20 cellular contexts compared by ENCODE assay signal in genomic region chr17:82489851-82490511, GRCh38. TPM values are rescaled to one million over a fixed set of nuclear protein-coding genes. Genes with fewer than 3 reads are reported as not detected.
A peak's percentile ranks its signal among the peaks of the same experiment; 100 is the strongest.
DNase-seq lines count a peak whose midpoint lies in the region; ATAC-seq and TF ChIP-seq lines count a peak whose summit lies in the region.
"Had no signal": no experiment of that assay in that cellular context is flagged by ENCODE, and none has a peak within 500 bp of the region (broad histone marks: within the 10 kb centered on the region; RNA-seq: fewer than 3 reads in every experiment).

No MANE protein-coding gene starts in this region.

- H3K9ac ChIP-seq in MM.1S (ENCODE audit: low read length) (no peak overlapping the region; the same call in 1 of the 2 replicates), neuronal stem cell (ENCODE audit: low read depth, low read length, poor library complexity) (no peak overlapping the region)
- H3K9ac ChIP-seq: SK-N-SH had no signal

- H3K4me1 ChIP-seq in MM.1S (ENCODE audit: low read length) (peaks cover 35% of the 10 kb centered on the region), thoracic aorta (ENCODE audit: control insufficient read depth in 1 of 2, low read depth in 2 of 2) (peaks cover 3 to 43% of the 10 kb centered on the region in 2 donors), neuronal stem cell (ENCODE audit: control insufficient read depth in 2 of 2, insufficient read depth in 1 of 2, low read depth in 1 of 2, low read length in 2 of 2) (peaks cover 0 to 8% of the 10 kb centered on the region in 2 donors)
- H3K4me1 ChIP-seq: colonic mucosa had no signal

- no peak for DNase-seq in activated CD8-positive, alpha-beta memory T cell treated with anti-CD3 and anti-CD28 coated beads, Interleukin-2, amount 10 ng/mL, durations not matched to agents 7 days and 5 days
- no peak for DNase-seq in activated CD8-positive, alpha-beta memory T cell treated with anti-CD3 and anti-CD28 coated beads, Interleukin-2, amount 50 U/mL, for 4 hours
- DNase-seq in MM.1S = no peak
- no peak for DNase-seq in thoracic aorta (ENCODE audit: low spot score)
- no peak for DNase-seq in activated naive CD8-positive, alpha-beta T cell treated with anti-CD3 and anti-CD28 coated beads for 36 hours
- DNase-seq in neuronal stem cell (ENCODE audit: low spot score) = no peak
- DNase-seq: ACHN; activated naive CD8-positive, alpha-beta T cell treated with anti-CD3 and anti-CD28 coated beads, Interleukin-2, amount 10 ng/mL, durations not matched to agents 7 days and 5 days; brain microvascular endothelial cell; CD4-positive, alpha-beta T cell; colonic mucosa; NCI-H2029 treated with DMSO at 0.1 percent for 48 hours; SK-N-SH; stimulated activated naive CD8-positive, alpha-beta T cell treated with anti-CD3 and anti-CD28 coated beads, Interleukin-15, Interleukin-2, amounts not matched to agents 100 U/mL and 50 U/mL, for 24 hours; T-helper 9 cell had no signal

- no peak overlapping the region for H3K18ac ChIP-seq in neuronal stem cell (ENCODE audit: low read length)

- no peak overlapping the region for H3K4ac ChIP-seq in neuronal stem cell (ENCODE audit: low read length)

- no CpG with 5 or more reads among the region's 21 CpGs for WGBS in neuronal stem cell (ENCODE audit: extremely low coverage in 2 of 2, insufficient read length in 2 of 2, insufficient replicate concordance in 1 of 2), 2 donors

- H3K27ac ChIP-seq in MM.1S (ENCODE audit: low read length) (peak overlapping the region; percentile 60; the same call in 1 of the 2 replicates), thoracic aorta (peak overlapping the region; percentile 88 to 97), neuronal stem cell (replicated peaks; ENCODE audit: low read length) (no peak overlapping the region)
- H3K27ac ChIP-seq: brain microvascular endothelial cell, colonic mucosa had no signal

- H3K9me3 ChIP-seq in MM.1S (replicated peaks; ENCODE audit: insufficient read depth, low read length) (no peaks in the 10 kb centered on the region), thoracic aorta (no peaks in the 10 kb centered on the region), neuronal stem cell (replicated peaks in 1 of 2; ENCODE audit: control insufficient read depth in 2 of 2, insufficient read depth in 1 of 2, low read depth in 1 of 2, low read length in 2 of 2) (no peaks in the 10 kb centered on the region)
- H3K9me3 ChIP-seq: colonic mucosa, SK-N-SH had no signal

- H2BK15ac ChIP-seq in neuronal stem cell (ENCODE audit: low read length) = no peak overlapping the region

- no peak overlapping the region for H2AK5ac ChIP-seq in neuronal stem cell (ENCODE audit: low read depth, low read length)

- H3K36me3 ChIP-seq in MM.1S (replicated peaks; ENCODE audit: insufficient read depth, low read length) (0 out of 2 replicates have a peak, but pooled peaks cover 2% of the 10 kb centered on the region), thoracic aorta (peaks cover 14% of the 10 kb centered on the region), neuronal stem cell (replicated peaks in 1 of 2; ENCODE audit: control insufficient read depth in 2 of 2, insufficient read depth in 2 of 2, low read length in 2 of 2) (peaks cover 26 to 46% of the 10 kb centered on the region in 2 donors)

- H2BK5ac ChIP-seq in neuronal stem cell (ENCODE audit: low read length) = no peak overlapping the region

- H3K14ac ChIP-seq in neuronal stem cell (ENCODE audit: low read length) = no peak overlapping the region

- TF ChIP-seq CTCF in MM.1S (IDR thresholded peaks at IDR 0.05; ENCODE audit: low read length) (no peak), thoracic aorta (IDR thresholded peaks at IDR 0.05) (no peak)

- peaks cover 25% of the 10 kb centered on the region for H3K36me3 Mint-ChIP-seq in activated CD8-positive, alpha-beta memory T cell treated with anti-CD3 and anti-CD28 coated beads, Interleukin-2, amount 10 ng/mL, durations not matched to agents 7 days and 5 days
- peaks cover 52% of the 10 kb centered on the region for H3K36me3 Mint-ChIP-seq in activated T-helper 17 cell treated with anti-CD3 and anti-CD28 coated beads, Interleukin-2, amount 50 U/mL, for 72 hours (ENCODE audit: low read depth)
- H3K36me3 Mint-ChIP-seq in activated naive CD8-positive, alpha-beta T cell treated with anti-CD3 and anti-CD28 coated beads for 36 hours = peaks cover 2% of the 10 kb centered on the region

- H3K4me2 ChIP-seq in MM.1S (ENCODE audit: low read depth, low read length) (peak overlapping the region; percentile 38), neuronal stem cell (ENCODE audit: insufficient read depth, low read length, poor library complexity, severe bottlenecking) (no peak overlapping the region)
- H3K4me2 ChIP-seq: GM23338, SK-N-SH had no signal

- no peak for ATAC-seq in activated CD8-positive, alpha-beta memory T cell treated with anti-CD3 and anti-CD28 coated beads, Interleukin-2, amount 10 ng/mL, durations not matched to agents 7 days and 5 days
- ATAC-seq in activated T-helper 17 cell treated with anti-CD3 and anti-CD28 coated beads, Interleukin-2, amount 50 U/mL, for 72 hours (replicated peaks) = no peak
- ATAC-seq in thoracic aorta (ENCODE audit: insufficient number of reproducible peaks, low FRiP score, low read depth) = no peak
- no peak for ATAC-seq in HG03432 (IDR thresholded peaks at IDR 0.05; ENCODE audit: unreplicated experiment)
- ATAC-seq: GM23338; Panc1; stimulated activated naive CD8-positive, alpha-beta T cell treated with anti-CD3 and anti-CD28 coated beads, Interleukin-15, Interleukin-2, amounts not matched to agents 100 U/mL and 50 U/mL, for 24 hours had no signal

- no peak overlapping the region for H4K91ac ChIP-seq in neuronal stem cell (ENCODE audit: low read depth, low read length, poor library complexity)

- H3K4me3 Mint-ChIP-seq in activated CD8-positive, alpha-beta memory T cell treated with anti-CD3 and anti-CD28 coated beads, Interleukin-2, amount 10 ng/mL, durations not matched to agents 7 days and 5 days = no peak overlapping the region
- H3K4me3 Mint-ChIP-seq in activated T-helper 17 cell treated with anti-CD3 and anti-CD28 coated beads, Interleukin-2, amount 50 U/mL, for 72 hours = no peak overlapping the region
- H3K4me3 Mint-ChIP-seq in activated naive CD8-positive, alpha-beta T cell treated with anti-CD3 and anti-CD28 coated beads for 36 hours = no peak overlapping the region
- H3K4me3 Mint-ChIP-seq: activated naive CD8-positive, alpha-beta T cell treated with anti-CD3 and anti-CD28 coated beads, Interleukin-2, amount 10 ng/mL, durations not matched to agents 7 days and 5 days; CD4-positive, alpha-beta T cell; GM23338 had no signal

- no peak overlapping the region for H4K8ac ChIP-seq in neuronal stem cell (ENCODE audit: low read depth, low read length)

- H3K4me3 ChIP-seq in MM.1S (ENCODE audit: low read length) (no peak overlapping the region), thoracic aorta (no peak overlapping the region), neuronal stem cell (ENCODE audit: low read length in 2 of 2) (no peak overlapping the region)
- H3K4me3 ChIP-seq: colonic mucosa, GM23338, K562 had no signal

- H3K79me2 ChIP-seq in MM.1S (ENCODE audit: low read length) = no peaks in the 10 kb centered on the region

- peaks cover 34% of the 10 kb centered on the region for H3K4me1 Mint-ChIP-seq in activated CD8-positive, alpha-beta memory T cell treated with anti-CD3 and anti-CD28 coated beads, Interleukin-2, amount 10 ng/mL, durations not matched to agents 7 days and 5 days
- peaks cover 15% of the 10 kb centered on the region for H3K4me1 Mint-ChIP-seq in activated T-helper 17 cell treated with anti-CD3 and anti-CD28 coated beads, Interleukin-2, amount 50 U/mL, for 72 hours
- H3K4me1 Mint-ChIP-seq in activated naive CD8-positive, alpha-beta T cell treated with anti-CD3 and anti-CD28 coated beads for 36 hours = peaks cover 15% of the 10 kb centered on the region

- H3F3A ChIP-seq in MM.1S (ENCODE audit: insufficient read depth, low read length) = peaks cover 29% of the 10 kb centered on the region

- peak overlapping the region; percentile 13 for H3K27ac Mint-ChIP-seq in activated CD8-positive, alpha-beta memory T cell treated with anti-CD3 and anti-CD28 coated beads, Interleukin-2, amount 10 ng/mL, durations not matched to agents 7 days and 5 days
- H3K27ac Mint-ChIP-seq in activated T-helper 17 cell treated with anti-CD3 and anti-CD28 coated beads, Interleukin-2, amount 50 U/mL, for 72 hours = peak overlapping the region; percentile 67
- H3K27ac Mint-ChIP-seq in activated naive CD8-positive, alpha-beta T cell treated with anti-CD3 and anti-CD28 coated beads for 36 hours = no peak overlapping the region
- H3K27ac Mint-ChIP-seq: activated naive CD8-positive, alpha-beta T cell treated with anti-CD3 and anti-CD28 coated beads, Interleukin-2, amount 10 ng/mL, durations not matched to agents 7 days and 5 days; CD4-positive, alpha-beta T cell; GM23338 had no signal

- H4K20me1 ChIP-seq in MM.1S (ENCODE audit: insufficient read depth, low read length) = no peaks in the 10 kb centered on the region

- H3K9me2 ChIP-seq in MM.1S (replicated peaks; ENCODE audit: insufficient read depth, low read length) = no peaks in the 10 kb centered on the region
- H3K9me2 ChIP-seq: SK-N-SH had no signal

- no peak overlapping the region for H2AFZ ChIP-seq in MM.1S (ENCODE audit: low read length)
- no peak overlapping the region for H2AFZ ChIP-seq in neuronal stem cell (ENCODE audit: low read length)
- H2AFZ ChIP-seq: GM23338 had no signal

- no peaks in the 10 kb centered on the region for H3K9me3 Mint-ChIP-seq in activated CD8-positive, alpha-beta memory T cell treated with anti-CD3 and anti-CD28 coated beads, Interleukin-2, amount 10 ng/mL, durations not matched to agents 7 days and 5 days (ENCODE audit: low read depth)
- no peaks in the 10 kb centered on the region for H3K9me3 Mint-ChIP-seq in activated T-helper 17 cell treated with anti-CD3 and anti-CD28 coated beads, Interleukin-2, amount 50 U/mL, for 72 hours
- H3K9me3 Mint-ChIP-seq in activated naive CD8-positive, alpha-beta T cell treated with anti-CD3 and anti-CD28 coated beads for 36 hours = no peaks in the 10 kb centered on the region
- H3K9me3 Mint-ChIP-seq: activated naive CD8-positive, alpha-beta T cell treated with anti-CD3 and anti-CD28 coated beads, Interleukin-2, amount 10 ng/mL, durations not matched to agents 7 days and 5 days; CD4-positive, alpha-beta T cell had no signal

- no peak overlapping the region for H2BK120ac ChIP-seq in neuronal stem cell (ENCODE audit: low read depth, low read length)

- H3K79me1 ChIP-seq in neuronal stem cell (ENCODE audit: low read depth, low read length) = peaks cover 2% of the 10 kb centered on the region

- H3K27me3 ChIP-seq in MM.1S (replicated peaks; ENCODE audit: insufficient read depth, low read length) = no peaks in the 10 kb centered on the region
- H3K27me3 ChIP-seq in thoracic aorta (replicated peaks; ENCODE audit: insufficient read depth) = no peaks in the 10 kb centered on the region
- H3K27me3 ChIP-seq in neuronal stem cell (ENCODE audit: control insufficient read depth in 3 of 3, insufficient read depth in 3 of 3, low read depth in 1 of 3, low read length in 3 of 3) = no peaks in the 10 kb centered on the region
- H3K27me3 ChIP-seq: brain microvascular endothelial cell, colonic mucosa had no signal

- no peaks in the 10 kb centered on the region for H3K27me3 Mint-ChIP-seq in activated CD8-positive, alpha-beta memory T cell treated with anti-CD3 and anti-CD28 coated beads, Interleukin-2, amount 10 ng/mL, durations not matched to agents 7 days and 5 days
- no peaks in the 10 kb centered on the region for H3K27me3 Mint-ChIP-seq in activated T-helper 17 cell treated with anti-CD3 and anti-CD28 coated beads, Interleukin-2, amount 50 U/mL, for 72 hours
- H3K27me3 Mint-ChIP-seq in activated naive CD8-positive, alpha-beta T cell treated with anti-CD3 and anti-CD28 coated beads for 36 hours = peaks cover 10% of the 10 kb centered on the region
- H3K27me3 Mint-ChIP-seq: activated naive CD8-positive, alpha-beta T cell treated with anti-CD3 and anti-CD28 coated beads, Interleukin-2, amount 10 ng/mL, durations not matched to agents 7 days and 5 days; CD4-positive, alpha-beta T cell had no signal

- CTCF ChIA-PET in activated CD8-positive, alpha-beta memory T cell treated with anti-CD3 and anti-CD28 coated beads, Interleukin-2, amount 10 ng/mL, durations not matched to agents 7 days and 5 days (lab: Charles Lee) = interaction anchor here (1.6 kb wide), 1 partner anchor 8 kb away, joined by 3 read pairs; no protein-coding TSS in a partner anchor

- no peak overlapping the region for H3K23ac ChIP-seq in neuronal stem cell (ENCODE audit: low read depth, low read length, poor library complexity)

- no peak overlapping the region for H2BK12ac ChIP-seq in neuronal stem cell (ENCODE audit: low read length)

RNA-seq across cellular contexts. Expression of gene FOXK2, which starts 29.6 kb away (rescaled TPM):
- total RNA-seq in activated CD8-positive, alpha-beta memory T cell treated with anti-CD3 and anti-CD28 coated beads, Interleukin-2, amount 10 ng/mL, durations not matched to agents 7 days and 5 days = 10 to 100 TPM; 81.7 to 85.1 TPM
- total RNA-seq in activated T-helper 17 cell treated with anti-CD3 and anti-CD28 coated beads, Interleukin-2, amount 50 U/mL, for 72 hours = 10 to 100 TPM; 38.2 to 59.4 TPM
- total RNA-seq in thoracic aorta = 10 to 100 TPM; 34.8 to 85.1 TPM
- total RNA-seq in activated naive CD8-positive, alpha-beta T cell treated with anti-CD3 and anti-CD28 coated beads for 36 hours = 10 to 100 TPM; 59.4 to 67.2 TPM
- polyA plus RNA-seq in neuronal stem cell (2013, experiment 1 of 2) = 69.7 TPM
- polyA plus RNA-seq in neuronal stem cell (2013, experiment 2 of 2) = 71.0 TPM

RNA-seq across cellular contexts. Expression of gene NARF, which starts 31.4 kb away (rescaled TPM):
- 100 to 1,000 TPM; 114 TPM for total RNA-seq in activated CD8-positive, alpha-beta memory T cell treated with anti-CD3 and anti-CD28 coated beads, Interleukin-2, amount 10 ng/mL, durations not matched to agents 7 days and 5 days
- total RNA-seq in activated T-helper 17 cell treated with anti-CD3 and anti-CD28 coated beads, Interleukin-2, amount 50 U/mL, for 72 hours = 100 to 1,000 TPM; 164 to 194 TPM
- total RNA-seq in thoracic aorta = 10 to 100 TPM; 77.0 to 86.8 TPM
- 10 to 100 TPM; 49.9 to 51.3 TPM for total RNA-seq in activated naive CD8-positive, alpha-beta T cell treated with anti-CD3 and anti-CD28 coated beads for 36 hours
- 107 TPM for polyA plus RNA-seq in neuronal stem cell (2013, experiment 1 of 2)
- polyA plus RNA-seq in neuronal stem cell (2013, experiment 2 of 2) = 107 TPM

RNA-seq across cellular contexts. Expression of gene CYBC1, which starts 39.4 kb away (rescaled TPM):
- 100 to 1,000 TPM; 269 to 378 TPM for total RNA-seq in activated CD8-positive, alpha-beta memory T cell treated with anti-CD3 and anti-CD28 coated beads, Interleukin-2, amount 10 ng/mL, durations not matched to agents 7 days and 5 days
- 100 to 1,000 TPM; 297 to 323 TPM for total RNA-seq in activated T-helper 17 cell treated with anti-CD3 and anti-CD28 coated beads, Interleukin-2, amount 50 U/mL, for 72 hours
- total RNA-seq in thoracic aorta = 100 to 1,000 TPM in 1 of 2 donors, 10 to 100 TPM in 1; 84.6 to 178 TPM
- total RNA-seq in activated naive CD8-positive, alpha-beta T cell treated with anti-CD3 and anti-CD28 coated beads for 36 hours = 100 to 1,000 TPM; 156 to 163 TPM
- 42.0 TPM for polyA plus RNA-seq in neuronal stem cell (2013, experiment 1 of 2)
- polyA plus RNA-seq in neuronal stem cell (2013, experiment 2 of 2) = 41.3 TPM
